Comparison of ENCODE assay signal across 1 cellular context in genomic region chr2:64652231-64653173, GRCh38.
TF ChIP-seq lines count a peak whose summit lies in the region.

No MANE protein-coding gene starts in this region.

TF ChIP-seq in GM12878, 131 proteins besides CTCF, POLR2A, EP300 and RAD21 (continued from another document and continues in another):
- TF ChIP-seq USF2 (IDR thresholded peaks at IDR 0.05; ENCODE audit: borderline replicate concordance, low read depth, low read length) = no peak
- no peak for TF ChIP-seq E4F1 (IDR thresholded peaks at IDR 0.05; ENCODE audit: borderline replicate concordance, partially characterized antibody)
- peak; percentile 44 for TF ChIP-seq PBX3 (IDR thresholded peaks at IDR 0.05; ENCODE audit: insufficient replicate concordance, low read depth, low read length)
- TF ChIP-seq CBFB (IDR thresholded peaks at IDR 0.05; ENCODE audit: low read depth) = no peak
- TF ChIP-seq TCF3 (IDR thresholded peaks at IDR 0.05; ENCODE audit: borderline replicate concordance, insufficient read depth, low read depth, low read length) = 0 out of 2 replicates have a peak, but pooled peaks have one; percentile 58
- TF ChIP-seq GATAD2B (conservative IDR thresholded peaks at IDR 0.05; ENCODE audit: low read depth) = 0 out of 2 replicates have a peak, but pooled peaks have one; percentile 17
- no peak for TF ChIP-seq ASH2L (IDR thresholded peaks at IDR 0.05; ENCODE audit: borderline replicate concordance, low read depth)
- no peak for TF ChIP-seq ZBTB40 (IDR thresholded peaks at IDR 0.05; ENCODE audit: borderline replicate concordance)
- TF ChIP-seq WRNIP1 (IDR thresholded peaks at IDR 0.05; ENCODE audit: borderline replicate concordance, low read depth, low read length) = 0 out of 2 replicates have a peak, but pooled peaks have one; percentile 69
- TF ChIP-seq SPI1 (IDR thresholded peaks at IDR 0.05; ENCODE audit: borderline replicate concordance, insufficient read depth, low read depth, low read length) = no peak
- no peak for TF ChIP-seq PAX5 (IDR thresholded peaks at IDR 0.05; ENCODE audit: borderline replicate concordance, low read depth, low read length)
- no peak for TF ChIP-seq KDM1A (IDR thresholded peaks at IDR 0.05; ENCODE audit: borderline replicate concordance)
- TF ChIP-seq LARP7 (IDR thresholded peaks at IDR 0.05) = 0 out of 2 replicates have a peak, but pooled peaks have one; percentile 33
- 0 out of 2 replicates have a peak, but pooled peaks have one; percentile 8 for TF ChIP-seq IKZF1 (conservative IDR thresholded peaks at IDR 0.05)
- peak; percentile 58; the same call in 1 of the 2 replicates for TF ChIP-seq MLLT1 (IDR thresholded peaks at IDR 0.05)
- TF ChIP-seq ETV6 (conservative IDR thresholded peaks at IDR 0.05 in 1 of 2, IDR thresholded peaks at IDR 0.05 in 1 of 2; ENCODE audit: borderline replicate concordance in 1 of 2, low read depth in 1 of 2) = 0 out of 4 replicates have a peak, but pooled peaks of 1 of the 2 experiments have one; percentile 16
- no peak for TF ChIP-seq CEBPZ (IDR thresholded peaks at IDR 0.05; ENCODE audit: low read depth, low read length)
- no peak for TF ChIP-seq CBX5 (IDR thresholded peaks at IDR 0.05; ENCODE audit: low read depth)
- no peak for TF ChIP-seq REST (IDR thresholded peaks at IDR 0.05; ENCODE audit: low read depth, low read length)
- TF ChIP-seq NRF1 (conservative IDR thresholded peaks at IDR 0.05; ENCODE audit: low read depth, low read length) = no peak
- no peak for TF ChIP-seq BCLAF1 (IDR thresholded peaks at IDR 0.05)
- TF ChIP-seq IRF3 (IDR thresholded peaks at IDR 0.05) = no peak
- no peak for TF ChIP-seq FOXK2 (IDR thresholded peaks at IDR 0.05)
- 0 out of 2 replicates have a peak, but pooled peaks have one; percentile 2 for TF ChIP-seq JUNB (IDR thresholded peaks at IDR 0.05)
- TF ChIP-seq TCF12 (IDR thresholded peaks at IDR 0.05; ENCODE audit: low read depth, low read length) = peak; percentile 79
- TF ChIP-seq EZH2 (IDR thresholded peaks at IDR 0.05; ENCODE audit: borderline replicate concordance, control insufficient read depth, low read depth, low read length) = no peak
- TF ChIP-seq ATF3 (IDR thresholded peaks at IDR 0.05; ENCODE audit: borderline replicate concordance, extremely low read depth, low read depth, low read length) = no peak
- TF ChIP-seq SIN3A (IDR thresholded peaks at IDR 0.05; ENCODE audit: low read depth, low read length) = peak; percentile 75; the same call in 1 of the 2 replicates
- no peak for TF ChIP-seq ZBED1 (IDR thresholded peaks at IDR 0.05; ENCODE audit: borderline replicate concordance)
- TF ChIP-seq CHD2 (IDR thresholded peaks at IDR 0.05; ENCODE audit: borderline replicate concordance, low read depth, low read length) = no peak
- no peak for TF ChIP-seq SMAD5 (IDR thresholded peaks at IDR 0.05; ENCODE audit: low read depth)
- TF ChIP-seq MEF2A (IDR thresholded peaks at IDR 0.05; ENCODE audit: insufficient read depth, low read depth, low read length) = no peak
- TF ChIP-seq NFIC (IDR thresholded peaks at IDR 0.05; ENCODE audit: low read depth, low read length) = no peak
